Comparison of ENCODE assay signal across 30 cellular contexts in genomic region chrX:84363054-84363453, GRCh38.
DNase-seq lines count a peak whose midpoint lies in the region; ATAC-seq, FAIRE-seq and TF ChIP-seq lines count a peak whose summit lies in the region.
"Had no signal": no experiment of that assay in that cellular context is flagged by ENCODE, and none has a peak within 500 bp of the region (broad histone marks: within the 10 kb centered on the region; RNA-seq: fewer than 3 reads in every experiment).

No MANE protein-coding gene starts in this region.

- no peak overlapping the region for H2AFZ ChIP-seq in astrocyte (ENCODE audit: low read depth, low read length)

- TF ChIP-seq EP300 in stomach (IDR thresholded peaks at IDR 0.05), result no peak

- no peak overlapping the region for H3K27ac Mint-ChIP-seq in astrocyte (ENCODE audit: unreplicated experiment)
- H3K27ac Mint-ChIP-seq in activated CD4-positive, alpha-beta memory T cell treated with anti-CD3 and anti-CD28 coated beads, Interleukin-2, amount 10 ng/mL, durations not matched to agents 7 days and 5 days, result no peak overlapping the region
- H3K27ac Mint-ChIP-seq: activated CD8-positive, alpha-beta T cell treated with anti-CD3 and anti-CD28 coated beads, Interleukin-2, amount 10 ng/mL, durations not matched to agents 7 days and 5 days; activated naive CD8-positive, alpha-beta T cell treated with anti-CD3 and anti-CD28 coated beads, Interleukin-2, amount 50 U/mL, for 24 hours; effector memory CD8-positive, alpha-beta T cell; naive B cell; stimulated activated effector memory CD8-positive, alpha-beta T cell treated with anti-CD3 and anti-CD28 coated beads, Interleukin-12 subunit alpha, Interleukin-12 subunit beta, amount 100 ng/mL, for 72 hours had no signal

- no peaks in the 10 kb centered on the region for H3K9me3 ChIP-seq in astrocyte (ENCODE audit: insufficient read depth, low read depth, low read length)
- H3K9me3 ChIP-seq in pancreas, result no peaks in the 10 kb centered on the region
- peaks cover 0 to 12% (median 4%) of the 10 kb centered on the region in 4 donors for H3K9me3 ChIP-seq in stomach
- H3K9me3 ChIP-seq in body of pancreas, result no peaks in the 10 kb centered on the region
- H3K9me3 ChIP-seq: colonic mucosa had no signal

- TF ChIP-seq POLR2A in stomach (IDR thresholded peaks at IDR 0.05) (no peak), body of pancreas (IDR thresholded peaks at IDR 0.05) (no peak)

- ATAC-seq in GM21786 (IDR thresholded peaks at IDR 0.05; ENCODE audit: unreplicated experiment), result peak; percentile 13
- no peak for ATAC-seq in pancreas
- ATAC-seq in body of pancreas, result no peak
- ATAC-seq: activated CD4-positive, CD25-positive, alpha-beta regulatory T cell treated with anti-CD3 and anti-CD28 coated beads, Interleukin-2, amount 50 U/mL, for 24 hours; activated CD8-positive, alpha-beta T cell treated with anti-CD3 and anti-CD28 coated beads, Interleukin-2, amount 10 ng/mL, durations not matched to agents 7 days and 5 days; activated naive CD8-positive, alpha-beta T cell treated with anti-CD3 and anti-CD28 coated beads, Interleukin-2, amount 50 U/mL, for 24 hours; effector memory CD8-positive, alpha-beta T cell; esophagus mucosa; PC-3; stimulated activated effector memory CD8-positive, alpha-beta T cell treated with anti-CD3 and anti-CD28 coated beads, Interleukin-12 subunit alpha, Interleukin-12 subunit beta, amount 100 ng/mL, for 72 hours had no signal

- H3K36me3 ChIP-seq in astrocyte (ENCODE audit: insufficient read depth, low read length) (no peaks in the 10 kb centered on the region), pancreas (no peaks in the 10 kb centered on the region), stomach (no peaks in the 10 kb centered on the region), body of pancreas (replicated peaks in 1 of 2; ENCODE audit: insufficient read depth in 1 of 2, low read depth in 2 of 2) (no peaks in the 10 kb centered on the region)
- H3K36me3 ChIP-seq: colonic mucosa had no signal

- WGBS in pancreas, 2 donors, result 37 to 38% methylated on average over 3 of the region's 3 CpGs
- 47 to 69% (median 59%) methylated on average over 3 of the region's 3 CpGs for WGBS in stomach, 5 donors
- WGBS in body of pancreas, 2 donors, result 37 to 47% methylated on average over 3 of the region's 3 CpGs

- H3K27ac ChIP-seq in astrocyte (ENCODE audit: low read depth, low read length) (no peak overlapping the region), pancreas (no peak overlapping the region), stomach (no peak overlapping the region), body of pancreas (no peak overlapping the region)
- H3K27ac ChIP-seq: colonic mucosa had no signal

- H3K9ac ChIP-seq in astrocyte (ENCODE audit: low read length), result no peak overlapping the region

- H3K4me3 Mint-ChIP-seq in astrocyte (ENCODE audit: unreplicated experiment), result no peak overlapping the region
- no peak overlapping the region for H3K4me3 Mint-ChIP-seq in activated CD4-positive, alpha-beta memory T cell treated with anti-CD3 and anti-CD28 coated beads, Interleukin-2, amount 10 ng/mL, durations not matched to agents 7 days and 5 days
- H3K4me3 Mint-ChIP-seq: activated CD8-positive, alpha-beta T cell treated with anti-CD3 and anti-CD28 coated beads, Interleukin-2, amount 10 ng/mL, durations not matched to agents 7 days and 5 days; activated naive CD8-positive, alpha-beta T cell treated with anti-CD3 and anti-CD28 coated beads, Interleukin-2, amount 50 U/mL, for 24 hours; effector memory CD8-positive, alpha-beta T cell; naive B cell; stimulated activated effector memory CD8-positive, alpha-beta T cell treated with anti-CD3 and anti-CD28 coated beads, Interleukin-12 subunit alpha, Interleukin-12 subunit beta, amount 100 ng/mL, for 72 hours had no signal

- H3K4me1 ChIP-seq in astrocyte (ENCODE audit: insufficient read depth, low read length) (no peaks in the 10 kb centered on the region), pancreas (no peaks in the 10 kb centered on the region), stomach (no peaks in the 10 kb centered on the region), body of pancreas (no peaks in the 10 kb centered on the region)
- H3K4me1 ChIP-seq: colonic mucosa had no signal

- no peaks in the 10 kb centered on the region for H3K27me3 ChIP-seq in astrocyte (ENCODE audit: insufficient read depth, low read length)
- H3K27me3 ChIP-seq in pancreas, result peaks cover 0 to 6% (median 0%) of the 10 kb centered on the region in 4 donors
- no peaks in the 10 kb centered on the region for H3K27me3 ChIP-seq in stomach
- no peaks in the 10 kb centered on the region for H3K27me3 ChIP-seq in body of pancreas
- H3K27me3 ChIP-seq: colonic mucosa had no signal

- no peaks in the 10 kb centered on the region for H3K36me3 Mint-ChIP-seq in astrocyte (ENCODE audit: low read depth, unreplicated experiment)
- no peaks in the 10 kb centered on the region for H3K36me3 Mint-ChIP-seq in activated CD4-positive, alpha-beta memory T cell treated with anti-CD3 and anti-CD28 coated beads, Interleukin-2, amount 10 ng/mL, durations not matched to agents 7 days and 5 days (ENCODE audit: low read depth)
- H3K36me3 Mint-ChIP-seq: naive B cell; stimulated activated effector memory CD8-positive, alpha-beta T cell treated with anti-CD3 and anti-CD28 coated beads, Interleukin-12 subunit alpha, Interleukin-12 subunit beta, amount 100 ng/mL, for 72 hours had no signal

- H3K79me2 ChIP-seq in astrocyte (ENCODE audit: insufficient read depth, low read length), result no peaks in the 10 kb centered on the region

- no peaks in the 10 kb centered on the region for H4K20me1 ChIP-seq in astrocyte (ENCODE audit: insufficient read depth, low read length)

- intact Hi-C loops in pancreas (cut with DNase I), result no loop called here
- intact Hi-C loops in stomach (cut with DNase I; ENCODE audit: low total_unique reads), result no loop called here
- intact Hi-C loops in body of pancreas (cut with DNase I), result no loop called here

- DNase-seq in astrocyte (ENCODE audit: low read depth) (peak; percentile 23), fibroblast of pulmonary artery (ENCODE audit: low read depth) (peak; percentile 26), pancreas (no peak), stomach (no peak), body of pancreas (no peak), D721Med (ENCODE audit: insufficient read length, low spot score) (no peak)
- no peak for DNase-seq in activated CD4-positive, alpha-beta memory T cell treated with anti-CD3 and anti-CD28 coated beads, Interleukin-2, amount 10 ng/mL, durations not matched to agents 7 days and 5 days
- DNase-seq: activated CD8-positive, alpha-beta T cell treated with anti-CD3 and anti-CD28 coated beads, Interleukin-2, amount 10 ng/mL, durations not matched to agents 7 days and 5 days; activated gamma-delta T cell; activated naive CD8-positive, alpha-beta T cell treated with anti-CD3 and anti-CD28 coated beads, Interleukin-2, amount 50 U/mL, for 24 hours; C1 segment of cervical spinal cord; Calu3; colonic mucosa; effector memory CD8-positive, alpha-beta T cell; glutamatergic neuron; KG1; mesendoderm; naive B cell; NCI-H1436 treated with DMSO at 0.1 percent for 48 hours; NCI-H446 treated with DMSO at 0.1 percent for 48 hours; occipital lobe; PC-3; Right ventricle myocardium superior; stimulated activated CD4-positive, alpha-beta T cell treated with anti-CD3 and anti-CD28 coated beads, Interleukin-2, amount 100 ng/mL, for 48 hours; SW 1271 had no signal

- peaks cover 3% of the 10 kb centered on the region for H3K4me1 Mint-ChIP-seq in astrocyte (ENCODE audit: low read depth, unreplicated experiment)
- no peaks in the 10 kb centered on the region for H3K4me1 Mint-ChIP-seq in activated CD4-positive, alpha-beta memory T cell treated with anti-CD3 and anti-CD28 coated beads, Interleukin-2, amount 10 ng/mL, durations not matched to agents 7 days and 5 days
- H3K4me1 Mint-ChIP-seq: activated naive CD8-positive, alpha-beta T cell treated with anti-CD3 and anti-CD28 coated beads, Interleukin-2, amount 50 U/mL, for 24 hours; naive B cell; stimulated activated effector memory CD8-positive, alpha-beta T cell treated with anti-CD3 and anti-CD28 coated beads, Interleukin-12 subunit alpha, Interleukin-12 subunit beta, amount 100 ng/mL, for 72 hours had no signal

- H3K4me2 ChIP-seq in astrocyte (ENCODE audit: low read length), result no peak overlapping the region

- no peaks in the 10 kb centered on the region for H3K27me3 Mint-ChIP-seq in astrocyte (ENCODE audit: low read depth, unreplicated experiment)
- no peaks in the 10 kb centered on the region for H3K27me3 Mint-ChIP-seq in activated CD4-positive, alpha-beta memory T cell treated with anti-CD3 and anti-CD28 coated beads, Interleukin-2, amount 10 ng/mL, durations not matched to agents 7 days and 5 days
- H3K27me3 Mint-ChIP-seq: activated naive CD8-positive, alpha-beta T cell treated with anti-CD3 and anti-CD28 coated beads, Interleukin-2, amount 50 U/mL, for 24 hours; effector memory CD8-positive, alpha-beta T cell; naive B cell had no signal

- POLR2A ChIA-PET in activated CD4-positive, alpha-beta memory T cell treated with anti-CD3 and anti-CD28 coated beads, Interleukin-2, amount 10 ng/mL, durations not matched to agents 7 days and 5 days (lab: Charles Lee), result no interaction called here

- TF ChIP-seq CTCF in astrocyte (IDR thresholded peaks at IDR 0.05; ENCODE audit: insufficient read depth, low read depth, low read length) (no peak), fibroblast of pulmonary artery (IDR thresholded peaks at IDR 0.05; ENCODE audit: low read length, missing control alignments) (no peak), pancreas (IDR thresholded peaks at IDR 0.05) (no peak), stomach (IDR thresholded peaks at IDR 0.05) (no peak), body of pancreas (IDR thresholded peaks at IDR 0.05) (no peak), D721Med (IDR thresholded peaks at IDR 0.05; ENCODE audit: insufficient read depth, missing control alignments) (no peak)

- H3K4me3 ChIP-seq in astrocyte (ENCODE audit: insufficient read depth, low read depth, low read length) (no peak overlapping the region), fibroblast of pulmonary artery (replicated peaks; ENCODE audit: low read depth, low read length) (no peak overlapping the region), pancreas (no peak overlapping the region), stomach (no peak overlapping the region), body of pancreas (no peak overlapping the region)
- H3K4me3 ChIP-seq: colonic mucosa had no signal

- H3K9me3 Mint-ChIP-seq in astrocyte (ENCODE audit: unreplicated experiment), result no peaks in the 10 kb centered on the region
- peaks cover 5% of the 10 kb centered on the region for H3K9me3 Mint-ChIP-seq in activated CD4-positive, alpha-beta memory T cell treated with anti-CD3 and anti-CD28 coated beads, Interleukin-2, amount 10 ng/mL, durations not matched to agents 7 days and 5 days
- H3K9me3 Mint-ChIP-seq: stimulated activated effector memory CD8-positive, alpha-beta T cell treated with anti-CD3 and anti-CD28 coated beads, Interleukin-12 subunit alpha, Interleukin-12 subunit beta, amount 100 ng/mL, for 72 hours had no signal

- peak; percentile 95 for FAIRE-seq in astrocyte (lab: Jason Lieb, UNC)
- FAIRE-seq in pancreas (lab: Jason Lieb, UNC), result peak; percentile 94
- no peak for FAIRE-seq in D721Med (lab: Jason Lieb, UNC)
- FAIRE-seq: urothelium cell line had no signal

- CTCF ChIA-PET in activated CD4-positive, alpha-beta memory T cell treated with anti-CD3 and anti-CD28 coated beads, Interleukin-2, amount 10 ng/mL, durations not matched to agents 7 days and 5 days (lab: Charles Lee), result no interaction called here

Comparison
In these comparisons a context has a peak if more than half of its experiments do, and no peak if none do; other contexts are left out.
1. DNase-seq: peak in astrocyte (single experiment) and fibroblast of pulmonary artery (single experiment); none in pancreas (0 of 6), activated CD4-positive, alpha-beta memory T cell treated with anti-CD3 and anti-CD28 coated beads, Interleukin-2, amount 10 ng/mL, durations not matched to agents 7 days and 5 days (single experiment), stomach (single experiment), body of pancreas (0 of 4) and D721Med (single experiment).